ENCODE assay signal across 9 cellular contexts in genomic region chr12:92649511-92650227, GRCh38. TPM values are rescaled to one million over a fixed set of nuclear protein-coding genes. Genes with fewer than 3 reads are reported as not detected.
DNase-seq lines count a peak whose midpoint lies in the region; ATAC-seq and TF ChIP-seq lines count a peak whose summit lies in the region.
"Had no signal": no experiment of that assay in that cellular context is flagged by ENCODE, and none has a peak within 500 bp of the region (broad histone marks: within the 10 kb centered on the region; RNA-seq: fewer than 3 reads in every experiment).

No MANE protein-coding gene starts in this region.

- H3K4me3 Mint-ChIP-seq in activated naive CD8-positive, alpha-beta T cell treated with anti-CD3 and anti-CD28 coated beads, Interleukin-2, amount 10 ng/mL, durations not matched to agents 7 days and 5 days, result no peak overlapping the region

- H3K9me2 ChIP-seq in HCT116 (ENCODE audit: insufficient read depth), result no peaks in the 10 kb centered on the region

- H4K20me1 ChIP-seq in HCT116 (ENCODE audit: insufficient read depth), result no peaks in the 10 kb centered on the region

- peaks cover 2% of the 10 kb centered on the region for H3K27me3 Mint-ChIP-seq in activated naive CD8-positive, alpha-beta T cell treated with anti-CD3 and anti-CD28 coated beads, Interleukin-2, amount 10 ng/mL, durations not matched to agents 7 days and 5 days

- H3K9me3 ChIP-seq in HCT116 (ENCODE audit: control insufficient read depth in 1 of 2, insufficient read depth in 1 of 2, low read depth in 1 of 2, low read length in 2 of 2) (no peaks in the 10 kb centered on the region), cardiac muscle cell (ENCODE audit: low read depth) (no peaks in the 10 kb centered on the region)

- no peaks in the 10 kb centered on the region for H3K4me1 ChIP-seq in HCT116 (ENCODE audit: control insufficient read depth in 1 of 2, insufficient read depth in 2 of 2, low read length in 2 of 2)
- H3K4me1 ChIP-seq in cardiac muscle cell (ENCODE audit: low read depth), result no peaks in the 10 kb centered on the region
- H3K4me1 ChIP-seq in rectal smooth muscle tissue (ENCODE audit: control insufficient read depth, insufficient read depth, low read length), result no peaks in the 10 kb centered on the region

- H3K36me3 Mint-ChIP-seq in activated naive CD8-positive, alpha-beta T cell treated with anti-CD3 and anti-CD28 coated beads, Interleukin-2, amount 10 ng/mL, durations not matched to agents 7 days and 5 days, result no peaks in the 10 kb centered on the region

- CTCF ChIA-PET in HCT116 (lab: Charles Lee), result interaction anchor here (1.6 kb wide), 1 partner anchor 1268 kb away, joined by 10 read pairs; no protein-coding TSS in a partner anchor

- DNase-seq in GM04503 (ENCODE audit: low read depth) (peak; percentile 52), HCT116 (ENCODE audit: low read depth, low spot score) (peak; percentile 76), MV-4-11 (lab: John Stamatoyannopoulos, UW) (peak; percentile 63), SK-N-DZ (ENCODE audit: low spot score) (peak; percentile 81), cardiac muscle cell (ENCODE audit: low read depth in 1 of 2, low spot score in 1 of 2) (peak; percentile 85 to 92), GOT3 (lab: John Stamatoyannopoulos, UW) (no peak)
- DNase-seq in activated naive CD8-positive, alpha-beta T cell treated with anti-CD3 and anti-CD28 coated beads, Interleukin-2, amount 10 ng/mL, durations not matched to agents 7 days and 5 days, result no peak

- H3K4me3 ChIP-seq in HCT116 (replicated peaks in 1 of 2; ENCODE audit: low read depth in 1 of 2, low read length in 2 of 2), result no peak overlapping the region
- no peak overlapping the region for H3K4me3 ChIP-seq in cardiac muscle cell
- H3K4me3 ChIP-seq in rectal smooth muscle tissue (ENCODE audit: low read length), result peak overlapping the region; percentile 11
- H3K4me3 ChIP-seq: skin epidermis had no signal

- no peaks in the 10 kb centered on the region for H3K27me3 ChIP-seq in HCT116 (ENCODE audit: insufficient read depth, low read length)
- no peaks in the 10 kb centered on the region for H3K27me3 ChIP-seq in cardiac muscle cell
- H3K27me3 ChIP-seq in rectal smooth muscle tissue (ENCODE audit: control insufficient read depth, insufficient read depth, low read length), result no peaks in the 10 kb centered on the region

- H3K27ac Mint-ChIP-seq in activated naive CD8-positive, alpha-beta T cell treated with anti-CD3 and anti-CD28 coated beads, Interleukin-2, amount 10 ng/mL, durations not matched to agents 7 days and 5 days, result no peak overlapping the region

- H3K79me2 ChIP-seq in HCT116 (ENCODE audit: insufficient read depth, low read length), result no peaks in the 10 kb centered on the region

- H3K27ac ChIP-seq in HCT116 (ENCODE audit: low read depth, low read length) (no peak overlapping the region), cardiac muscle cell (no peak overlapping the region), rectal smooth muscle tissue (ENCODE audit: low read depth, low read length) (no peak overlapping the region)

- peak overlapping the region; percentile 75 for H2AFZ ChIP-seq in HCT116 (ENCODE audit: low read depth, low read length, poor library complexity, severe bottlenecking)

- ATAC-seq in HCT116, result peak; percentile 97
- ATAC-seq in activated naive CD8-positive, alpha-beta T cell treated with anti-CD3 and anti-CD28 coated beads, Interleukin-2, amount 10 ng/mL, durations not matched to agents 7 days and 5 days (ENCODE audit: low read depth), result peak; percentile 76

- POLR2A ChIA-PET in HCT116 (lab: Charles Lee), result no interaction called here
- POLR2A ChIA-PET in activated naive CD8-positive, alpha-beta T cell treated with anti-CD3 and anti-CD28 coated beads, Interleukin-2, amount 10 ng/mL, durations not matched to agents 7 days and 5 days (lab: Charles Lee), result no interaction called here

- H3K4me2 ChIP-seq in HCT116 (ENCODE audit: low read length), result no peak overlapping the region

- TF ChIP-seq CTCF in HCT116 (IDR thresholded peaks at IDR 0.05 in 2 of 3, conservative IDR thresholded peaks at IDR 0.05 in 1 of 3; ENCODE audit: borderline replicate concordance in 1 of 3, insufficient read depth in 1 of 3, low read depth in 2 of 3, low read length in 2 of 3) (peak; percentile 67 to 83 (median 77)), cardiac muscle cell (IDR thresholded peaks at IDR 0.05; ENCODE audit: low read depth, low read length) (peak; percentile 76)

- TF ChIP-seq POLR2A in HCT116 (IDR thresholded peaks at IDR 0.05; ENCODE audit: borderline replicate concordance, extremely low read depth, insufficient read depth, insufficient read length), result no peak

- RAD21 ChIA-PET in HCT116 (lab: Charles Lee; ENCODE audit: low non-redundant PET in 1 of 2, low total read pairs in 2 of 2, uncharacterized antibody in 2 of 2, unreplicated experiment in 2 of 2), result no interaction called here

- H3K9me3 Mint-ChIP-seq in activated naive CD8-positive, alpha-beta T cell treated with anti-CD3 and anti-CD28 coated beads, Interleukin-2, amount 10 ng/mL, durations not matched to agents 7 days and 5 days, result no peaks in the 10 kb centered on the region

- peaks cover 6% of the 10 kb centered on the region for H3K4me1 Mint-ChIP-seq in activated naive CD8-positive, alpha-beta T cell treated with anti-CD3 and anti-CD28 coated beads, Interleukin-2, amount 10 ng/mL, durations not matched to agents 7 days and 5 days

- TF ChIP-seq RAD21 in HCT116 (IDR thresholded peaks at IDR 0.05; ENCODE audit: low read depth), result peak; percentile 91

- no peaks in the 10 kb centered on the region for H3K36me3 ChIP-seq in HCT116 (ENCODE audit: control insufficient read depth in 1 of 2, insufficient read depth in 2 of 2, low read length in 2 of 2)
- H3K36me3 ChIP-seq in cardiac muscle cell, result no peaks in the 10 kb centered on the region
- H3K36me3 ChIP-seq in rectal smooth muscle tissue (ENCODE audit: control insufficient read depth, insufficient read depth, low read length), result no peaks in the 10 kb centered on the region

- no TSS peak for BruUV-seq in HCT116 (replicated peaks; lab: Mats Ljungman, UMichigan)

- intact Hi-C loops in HCT116 (cut with micrococcal nuclease), result loop anchor here (1.0 kb wide), 2 partner anchors 75 to 1267 kb away; no protein-coding TSS in a partner anchor

- H3K9ac ChIP-seq in HCT116 (ENCODE audit: low read length) (no peak overlapping the region), rectal smooth muscle tissue (ENCODE audit: low read length) (no peak overlapping the region)

TF ChIP-seq in HCT116, 20 proteins besides CTCF, POLR2A, EP300 and RAD21 (continues in another document):
- TF ChIP-seq ZNF274 (IDR thresholded peaks at IDR 0.05; ENCODE audit: low read depth, low read length) (no peak), FOSL1 (IDR thresholded peaks at IDR 0.05; ENCODE audit: low read depth) (no peak), EGR1 (IDR thresholded peaks at IDR 0.05; ENCODE audit: low read depth) (no peak), EZH2 (IDR thresholded peaks at IDR 0.05) (no peak), POLR2AphosphoS5 (IDR thresholded peaks at IDR 0.05; ENCODE audit: low read depth, low read length) (no peak), SP1 (IDR thresholded peaks at IDR 0.05; ENCODE audit: low read depth) (no peak), ELF1 (IDR thresholded peaks at IDR 0.05; ENCODE audit: borderline replicate concordance, low read depth) (no peak), ZBTB33 (IDR thresholded peaks at IDR 0.05; ENCODE audit: extremely low read depth, insufficient replicate concordance, low read length) (no peak), SIN3A (IDR thresholded peaks at IDR 0.05; ENCODE audit: low read depth) (no peak), ZFX (IDR thresholded peaks at IDR 0.05) (no peak), EZH2phosphoT487 (IDR thresholded peaks at IDR 0.05; ENCODE audit: borderline replicate concordance) (no peak), YY1 (IDR thresholded peaks at IDR 0.05; ENCODE audit: extremely low read depth, insufficient replicate concordance, low read depth, low read length) (no peak), ATF3 (IDR thresholded peaks at IDR 0.05) (no peak), CBX3 (IDR thresholded peaks at IDR 0.05; ENCODE audit: low read depth) (no peak), MAX (IDR thresholded peaks at IDR 0.05) (no peak), SRF (IDR thresholded peaks at IDR 0.05; ENCODE audit: low read depth) (no peak)

RNA-seq across cellular contexts. Expression of gene PLEKHG7, which starts 53.1 kb away (rescaled TPM):
- total RNA-seq in HCT116 (2021; ENCODE audit: unreplicated experiment) (not detected), cardiac muscle cell (not detected in 2 replicates)
- not detected in 2 replicates for polyA plus RNA-seq in HCT116 (2012)
- not detected in 2 replicates for polyA plus RNA-seq in SK-N-DZ (2014; cell fraction: cytosol; rRNA removed)
- not detected in 2 replicates for polyA plus RNA-seq in SK-N-DZ (2014; cell fraction: nucleus; rRNA removed)
- total RNA-seq in activated naive CD8-positive, alpha-beta T cell treated with anti-CD3 and anti-CD28 coated beads, Interleukin-2, amount 10 ng/mL, durations not matched to agents 7 days and 5 days, result not detected
- not detected in 2 replicates for polyA plus RNA-seq in cardiac muscle cell

Comparison
In these comparisons a context has a peak if more than half of its experiments do, and no peak if none do; other contexts are left out.
1. DNase-seq: peak in GM04503 (single experiment), HCT116 (single experiment), MV-4-11 (single experiment), SK-N-DZ (single experiment) and cardiac muscle cell (2 of 2); none in activated naive CD8-positive, alpha-beta T cell treated with anti-CD3 and anti-CD28 coated beads, Interleukin-2, amount 10 ng/mL, durations not matched to agents 7 days and 5 days (single experiment) and GOT3 (single experiment).